ENCODE assay signal across 9 cellular contexts in genomic region chr9:86944974-86945867, GRCh38. TPM values are rescaled to one million over a fixed set of nuclear protein-coding genes. Genes with fewer than 3 reads are reported as not detected.
DNase-seq lines count a peak whose midpoint lies in the region; ATAC-seq and TF ChIP-seq lines count a peak whose summit lies in the region.
"Had no signal": no experiment of that assay in that cellular context is flagged by ENCODE, and none has a peak within 500 bp of the region (broad histone marks: within the 10 kb centered on the region; RNA-seq: fewer than 3 reads in every experiment).

No MANE protein-coding gene starts in this region.

- H3K27me3 Mint-ChIP-seq in activated CD4-positive, alpha-beta T cell treated with anti-CD3 and anti-CD28 coated beads, Interleukin-2, amount 10 ng/mL, durations not matched to agents 24 days and 14 days: peaks cover 49% of the 10 kb centered on the region

- peaks cover 11% of the 10 kb centered on the region for H3K4me1 Mint-ChIP-seq in activated CD4-positive, alpha-beta T cell treated with anti-CD3 and anti-CD28 coated beads, Interleukin-2, amount 10 ng/mL, durations not matched to agents 24 days and 14 days

- TF ChIP-seq CTCF in mammary epithelial cell (conservative IDR thresholded peaks at IDR 0.05 in 1 of 2, IDR thresholded peaks at IDR 0.05 in 1 of 2; ENCODE audit: extremely low read depth in 1 of 2, insufficient read depth in 1 of 2, low read depth in 1 of 2, low read length in 2 of 2) (no peak), left lung (IDR thresholded peaks at IDR 0.05) (no peak), testis (IDR thresholded peaks at IDR 0.05) (peak in 1 of 3 experiments; percentile 14)

- no peaks in the 10 kb centered on the region for H3K36me3 Mint-ChIP-seq in activated CD4-positive, alpha-beta T cell treated with anti-CD3 and anti-CD28 coated beads, Interleukin-2, amount 10 ng/mL, durations not matched to agents 24 days and 14 days (ENCODE audit: low read depth)

- H3K4me3 ChIP-seq in mammary epithelial cell (replicated peaks in 1 of 3; ENCODE audit: insufficient read depth in 1 of 3, low read depth in 2 of 3, low read length in 3 of 3) (peak overlapping the region; percentile 68 to 85 (median 82)), left lung (peak overlapping the region; percentile 48 to 65), testis (peak overlapping the region; percentile 77 to 84)

- H3K4me1 ChIP-seq in mammary epithelial cell (ENCODE audit: insufficient read depth, low read length): peaks cover 9% of the 10 kb centered on the region
- peaks cover 4 to 36% of the 10 kb centered on the region in 2 donors for H3K4me1 ChIP-seq in left lung
- H3K4me1 ChIP-seq in testis: peaks cover 25% of the 10 kb centered on the region

- H3K27ac Mint-ChIP-seq in activated CD4-positive, alpha-beta T cell treated with anti-CD3 and anti-CD28 coated beads, Interleukin-2, amount 10 ng/mL, durations not matched to agents 24 days and 14 days: peak overlapping the region; percentile 9

- dilution Hi-C loops in mammary epithelial cell (cut with HindIII; ENCODE audit: low sequenced_read_pairs): loop anchor here (5.0 kb wide), 1 partner anchor 37 kb away; no protein-coding TSS in a partner anchor

- no TSS peak for BruUV-seq in mammary epithelial cell (replicated peaks; lab: Mats Ljungman, UMichigan)

- peak overlapping the region; percentile 66 for H3K9ac ChIP-seq in mammary epithelial cell (ENCODE audit: insufficient read depth, low read length)

- H2AFZ ChIP-seq in mammary epithelial cell (ENCODE audit: low read depth, low read length): peak overlapping the region; percentile 88

- no peaks in the 10 kb centered on the region for H3K36me3 ChIP-seq in mammary epithelial cell (ENCODE audit: insufficient read depth, low read length)
- H3K36me3 ChIP-seq in left lung: no peaks in the 10 kb centered on the region
- H3K36me3 ChIP-seq in testis (ENCODE audit: low read depth, missing control alignments): no peaks in the 10 kb centered on the region

- CTCF ChIA-PET in mammary epithelial cell (lab: Charles Lee; ENCODE audit: low non-redundant PET): no interaction called here

- peak overlapping the region; percentile 43 for H3K4me3 Mint-ChIP-seq in activated CD4-positive, alpha-beta T cell treated with anti-CD3 and anti-CD28 coated beads, Interleukin-2, amount 10 ng/mL, durations not matched to agents 24 days and 14 days

- H3K79me2 ChIP-seq in mammary epithelial cell (ENCODE audit: insufficient read depth, low read length): peaks cover 7% of the 10 kb centered on the region

- peak overlapping the region; percentile 92 for H3K4me2 ChIP-seq in mammary epithelial cell (ENCODE audit: insufficient read depth, low read depth, low read length)

- intact Hi-C loops in activated CD4-positive, alpha-beta T cell treated with anti-CD3 and anti-CD28 coated beads, Interleukin-2, amount 10 ng/mL, durations not matched to agents 24 days and 14 days (cut with micrococcal nuclease): no loop called here
- intact Hi-C loops in mammary epithelial cell (cut with micrococcal nuclease) (loop anchor here (1.0 to 10.0 kb wide), 8 partner anchors 88 to 458 kb away; no protein-coding TSS in a partner anchor), left lung (cut with DNase I) (no loop called here), testis (cut with DNase I; ENCODE audit: low total_unique reads) (loop anchor here (5.0 kb wide), 1 partner anchor 458 kb away; no protein-coding TSS in a partner anchor)

- no peaks in the 10 kb centered on the region for H4K20me1 ChIP-seq in mammary epithelial cell (ENCODE audit: insufficient read depth, low read length)

- H3K27me3 ChIP-seq in mammary epithelial cell (ENCODE audit: insufficient read depth, low read length) (no peaks in the 10 kb centered on the region), left lung (peaks cover 32 to 99% of the 10 kb centered on the region in 2 donors), testis (no peaks in the 10 kb centered on the region)

- no peak for DNase-seq in activated CD4-positive, alpha-beta T cell treated with anti-CD3 and anti-CD28 coated beads, Interleukin-2, amount 10 ng/mL, durations not matched to agents 24 days and 14 days
- no peak for DNase-seq in activated CD4-positive, alpha-beta T cell treated with anti-CD3 and anti-CD28 coated beads for 1 hour
- DNase-seq in mammary epithelial cell (peak; percentile 19), left lung (peak in 1 of 2 donors; percentile 78), testis (peak; percentile 48), NCI-H526 treated with DMSO at 0.1 percent for 48 hours (lab: John Stamatoyannopoulos, UW) (no peak)
- DNase-seq: NCI-H187 treated with DMSO at 0.1 percent for 48 hours had no signal

- WGBS in mammary epithelial cell (ENCODE audit: low coverage, missing lambda C conversion rate): 6% methylated on average over 22 of the region's 41 CpGs
- 7 to 24% methylated on average over 12 to 41 of the region's 41 CpGs for WGBS in testis, 2 donors

- H3K9me3 ChIP-seq in mammary epithelial cell (replicated peaks; ENCODE audit: insufficient read depth, low read length): no peaks in the 10 kb centered on the region
- H3K9me3 ChIP-seq in left lung: no peaks in the 10 kb centered on the region
- no peaks in the 10 kb centered on the region for H3K9me3 ChIP-seq in testis

- in situ Hi-C loops in mammary epithelial cell (cut with MboI; ENCODE audit: low sequenced_read_pairs in 2 of 2): loop anchor here (10.0 to 25.0 kb wide), 4 partner anchors 308 to 717 kb away; no protein-coding TSS in a partner anchor

- H3K27ac ChIP-seq in mammary epithelial cell (ENCODE audit: insufficient read depth, low read depth, low read length) (peak overlapping the region; percentile 4), left lung (peak overlapping the region; percentile 83 to 89), testis (peak overlapping the region; percentile 79 to 89)

- TF ChIP-seq POLR2A in testis (IDR thresholded peaks at IDR 0.05): no peak

- no peaks in the 10 kb centered on the region for H3K9me3 Mint-ChIP-seq in activated CD4-positive, alpha-beta T cell treated with anti-CD3 and anti-CD28 coated beads, Interleukin-2, amount 10 ng/mL, durations not matched to agents 24 days and 14 days

- ATAC-seq in left lung: no peak
- ATAC-seq in GM21381 (IDR thresholded peaks at IDR 0.05; ENCODE audit: unreplicated experiment): no peak
- ATAC-seq in GM18870 (IDR thresholded peaks at IDR 0.05; ENCODE audit: unreplicated experiment): no peak

RNA-seq across cellular contexts. Expression of gene GAS1, which starts 2.1 kb away (rescaled TPM):
- total RNA-seq in activated CD4-positive, alpha-beta T cell treated with anti-CD3 and anti-CD28 coated beads, Interleukin-2, amount 10 ng/mL, durations not matched to agents 24 days and 14 days: 0.14 TPM in 2 replicates
- 10 to 100 TPM in 1 of 2 donors, 1 to 10 TPM in 1; 2.8 to 15.7 TPM for total RNA-seq in mammary epithelial cell
- polyA plus RNA-seq in mammary epithelial cell: 1.4 TPM
- polyA minus RNA-seq in mammary epithelial cell: 1.7 TPM
- total RNA-seq in left lung: 10 to 100 TPM in 1 of 2 donors, 1 to 10 TPM in 1; 9.8 to 18.5 TPM
- total RNA-seq in testis: 10 to 100 TPM; 12.9 to 13.9 TPM
- polyA plus RNA-seq in testis (ENCODE audit: insufficient read depth, low read depth, low replicate concordance): 25.7 TPM

Comparison
In these comparisons a context has a peak if more than half of its experiments do, and no peak if none do; other contexts are left out.
1. DNase-seq: peak in mammary epithelial cell (single experiment) and testis (single experiment); none in activated CD4-positive, alpha-beta T cell treated with anti-CD3 and anti-CD28 coated beads, Interleukin-2, amount 10 ng/mL, durations not matched to agents 24 days and 14 days (single experiment), activated CD4-positive, alpha-beta T cell treated with anti-CD3 and anti-CD28 coated beads for 1 hour (single experiment) and NCI-H526 treated with DMSO at 0.1 percent for 48 hours (single experiment).
2. H3K27ac ChIP-seq: peak in every context shown above with its lines; median percentile 86 in left lung; 84 in testis; 4 in mammary epithelial cell.
3. intact Hi-C loops: an anchor here in mammary epithelial cell (1.0 to 10.0 kb wide) and testis (5.0 kb wide); none called in activated CD4-positive, alpha-beta T cell treated with anti-CD3 and anti-CD28 coated beads, Interleukin-2, amount 10 ng/mL, durations not matched to agents 24 days and 14 days and left lung.
4. Peak in every context shown above with its lines, with median percentiles within 50 percentile points of each other: H3K4me3 ChIP-seq.